ENCODE assay signal across 8 cellular contexts in the genomic region with DNA sequence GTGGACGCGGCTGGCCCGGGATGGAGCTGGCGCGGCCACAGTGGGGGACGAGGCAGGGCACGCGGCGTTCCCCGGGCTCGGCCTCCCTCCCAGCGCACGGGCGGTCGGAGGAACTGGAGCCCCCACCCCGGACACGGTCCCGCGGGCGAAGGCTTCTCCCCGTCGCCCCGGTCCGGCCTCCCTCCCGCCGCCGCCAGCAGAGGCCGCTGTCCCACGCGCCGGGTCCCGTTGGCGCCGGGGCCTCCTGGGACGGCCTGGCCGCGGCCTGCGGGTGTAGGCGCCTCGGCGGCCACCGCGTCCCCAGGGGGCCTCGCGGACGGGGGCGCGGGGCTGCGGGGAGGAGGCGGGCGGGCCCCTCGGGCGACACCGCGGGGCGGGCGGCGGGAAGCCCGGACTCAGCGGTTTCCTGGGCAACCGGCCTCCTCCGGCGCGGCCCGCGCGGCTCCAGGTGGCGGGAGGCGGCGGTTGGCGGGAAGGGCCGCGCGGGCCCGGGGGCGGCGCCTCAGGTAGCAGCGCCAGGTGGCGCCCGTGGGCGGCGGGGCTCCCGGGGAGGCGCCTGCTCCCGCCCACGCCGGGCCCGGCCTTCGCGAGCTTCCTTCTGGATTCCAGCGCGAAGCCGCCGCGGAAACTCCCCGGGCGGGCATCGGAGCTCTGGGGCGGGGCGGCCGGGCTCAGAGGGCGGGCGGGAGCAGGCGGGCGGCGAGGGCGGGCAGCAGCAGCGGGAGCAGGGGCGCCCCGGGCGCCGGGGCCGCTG. TPM values are rescaled to one million over a fixed set of nuclear protein-coding genes. Genes with fewer than 3 reads are reported as not detected.
DNase-seq lines count a peak whose midpoint lies in the region; ATAC-seq and TF ChIP-seq lines count a peak whose summit lies in the region.

No MANE protein-coding gene starts in this region.

- no peaks in the 10 kb centered on the region for H3K36me3 ChIP-seq in fibroblast of lung (ENCODE audit: control insufficient read depth, insufficient read depth, low read length)

- DNase-seq in COLO829 (ENCODE audit: low spot score), result peak; percentile 66
- peak; percentile 76 for DNase-seq in NOMO-1 treated with dmso at 0.1 percent for 144 hours (lab: John Stamatoyannopoulos, UW; ENCODE audit: unreplicated experiment)
- DNase-seq in activated T-cell treated with anti-CD3 and anti-CD28 coated beads, Interleukin-2, amount 50 U/mL, for 72 hours, result peak; percentile 84 to 91
- DNase-seq in fibroblast of lung (ENCODE audit: low read depth in 2 of 2), result peak; percentile 62 to 66
- peak; percentile 80 for DNase-seq in natural killer cell
- peak; percentile 77 for DNase-seq in stimulated activated naive CD4-positive, alpha-beta T cell treated with Interleukin-2 at 50 U/mL for 16 hours (lab: John Stamatoyannopoulos, UW)

- peak overlapping the region; percentile 80 for H3K4me2 ChIP-seq in fibroblast of lung (ENCODE audit: extremely low read depth, insufficient read depth, low read length)

- H3K9me3 ChIP-seq in fibroblast of lung (ENCODE audit: control insufficient read depth, insufficient read depth, low read depth, low read length), result no peaks in the 10 kb centered on the region

- H3K27me3 ChIP-seq in fibroblast of lung (ENCODE audit: control insufficient read depth, insufficient read depth, low read length), result no peaks in the 10 kb centered on the region

- no peak overlapping the region for H3K4me3 Mint-ChIP-seq in activated T-cell treated with anti-CD3 and anti-CD28 coated beads, Interleukin-2, amount 50 U/mL, for 72 hours
- no peak overlapping the region for H3K4me3 Mint-ChIP-seq in natural killer cell

- TF ChIP-seq CTCF in fibroblast of lung (conservative IDR thresholded peaks at IDR 0.05 in 1 of 2, IDR thresholded peaks at IDR 0.05 in 1 of 2; ENCODE audit: low read depth in 1 of 2, low read length in 2 of 2), result peak; percentile 36 to 49
- TF ChIP-seq CTCF in natural killer cell (IDR thresholded peaks at IDR 0.05), result peak; percentile 73

- H4K20me1 ChIP-seq in fibroblast of lung (ENCODE audit: control insufficient read depth, extremely low read depth, insufficient read depth, low read length), result no peaks in the 10 kb centered on the region

- no peaks in the 10 kb centered on the region for H3K9me3 Mint-ChIP-seq in activated T-cell treated with anti-CD3 and anti-CD28 coated beads, Interleukin-2, amount 50 U/mL, for 72 hours
- H3K9me3 Mint-ChIP-seq in natural killer cell, result no peaks in the 10 kb centered on the region

- H3K9ac ChIP-seq in fibroblast of lung (ENCODE audit: insufficient read depth, low read length), result peak overlapping the region; percentile 59

- peak overlapping the region; percentile 60 for H2AFZ ChIP-seq in fibroblast of lung (ENCODE audit: low read length)

- no peaks in the 10 kb centered on the region for H3K36me3 Mint-ChIP-seq in activated T-cell treated with anti-CD3 and anti-CD28 coated beads, Interleukin-2, amount 50 U/mL, for 72 hours (ENCODE audit: insufficient read depth in 2 of 2)
- H3K36me3 Mint-ChIP-seq in natural killer cell, result no peaks in the 10 kb centered on the region

- peak overlapping the region in 3 of 4 experiments; percentile 38 to 61 (median 46) for H3K4me3 ChIP-seq in fibroblast of lung (replicated peaks in 1 of 4; ENCODE audit: control extremely low read depth in 1 of 4, insufficient read depth in 1 of 4, low read depth in 3 of 4, low read length in 4 of 4)

- H3K4me1 Mint-ChIP-seq in activated T-cell treated with anti-CD3 and anti-CD28 coated beads, Interleukin-2, amount 50 U/mL, for 72 hours (ENCODE audit: low read depth), result peaks cover 14% of the 10 kb centered on the region
- H3K4me1 Mint-ChIP-seq in natural killer cell, result peaks cover 0 to 14% of the 10 kb centered on the region in 2 donors

- no peak overlapping the region for H3K27ac Mint-ChIP-seq in activated T-cell treated with anti-CD3 and anti-CD28 coated beads, Interleukin-2, amount 50 U/mL, for 72 hours
- peak overlapping the region in 1 of 2 donors; percentile 85 for H3K27ac Mint-ChIP-seq in natural killer cell

- no peaks in the 10 kb centered on the region for H3K4me1 ChIP-seq in fibroblast of lung (ENCODE audit: control insufficient read depth, extremely low read depth, insufficient read depth, low read length)

- no peaks in the 10 kb centered on the region for H3K79me2 ChIP-seq in fibroblast of lung (ENCODE audit: control insufficient read depth, insufficient read depth, low read length)

- H3K27ac ChIP-seq in fibroblast of lung (ENCODE audit: insufficient read depth, low read length), result no peak overlapping the region

- ATAC-seq in GM19397 (IDR thresholded peaks at IDR 0.05; ENCODE audit: unreplicated experiment), result peak; percentile 72
- peak; percentile 66 for ATAC-seq in HG03521 (IDR thresholded peaks at IDR 0.05; ENCODE audit: unreplicated experiment)
- ATAC-seq in activated T-cell treated with anti-CD3 and anti-CD28 coated beads, Interleukin-2, amount 50 U/mL, for 72 hours (replicated peaks in 1 of 2), result peak; percentile 88 to 89
- ATAC-seq in natural killer cell, result peak; percentile 85 to 90 (median 85)

- intact Hi-C loops in natural killer cell (cut with micrococcal nuclease), result loop anchor here (1.0 kb wide), 1 partner anchor 184 kb away; no protein-coding TSS in a partner anchor

- peaks cover 10% of the 10 kb centered on the region for H3K27me3 Mint-ChIP-seq in activated T-cell treated with anti-CD3 and anti-CD28 coated beads, Interleukin-2, amount 50 U/mL, for 72 hours (ENCODE audit: low read depth)
- peaks cover 0 to 7% of the 10 kb centered on the region in 2 donors for H3K27me3 Mint-ChIP-seq in natural killer cell (ENCODE audit: low read depth in 2 of 2)

RNA-seq across cellular contexts. Expression of a gene that starts 26.7 kb away (rescaled TPM):
- total RNA-seq in activated T-cell treated with anti-CD3 and anti-CD28 coated beads, Interleukin-2, amount 50 U/mL, for 72 hours, result 1 to 10 TPM; 2.9 to 4.9 TPM
- total RNA-seq in fibroblast of lung, result 5.0 and 9.2 TPM in 2 replicates
- 2.0 and 2.7 TPM in 2 replicates for polyA plus RNA-seq in fibroblast of lung
- 2.5 and 3.8 TPM in 2 replicates for polyA plus RNA-seq in fibroblast of lung (2012)
- polyA minus RNA-seq in fibroblast of lung (ENCODE audit: low replicate concordance), result 0.93 and 14.1 TPM in 2 replicates
- total RNA-seq in natural killer cell, result 1 to 10 TPM; 2.4 to 4.3 (median 4.0) TPM

RNA-seq across cellular contexts. Expression of a gene that starts 34.2 kb away (rescaled TPM):
- total RNA-seq in activated T-cell treated with anti-CD3 and anti-CD28 coated beads, Interleukin-2, amount 50 U/mL, for 72 hours, result 1 to 10 TPM; 1.1 to 1.7 TPM
- total RNA-seq in fibroblast of lung (0.51 and 0.66 TPM in 2 replicates), natural killer cell (1 to 10 TPM; 2.2 to 2.3 (median 2.2) TPM)
- 1.5 and 2.0 TPM in 2 replicates for polyA plus RNA-seq in fibroblast of lung
- 2.7 and 4.6 TPM in 2 replicates for polyA plus RNA-seq in fibroblast of lung (2012)
- polyA minus RNA-seq in fibroblast of lung (ENCODE audit: low replicate concordance), result 1.2 and 10.8 TPM in 2 replicates
